ENCODE assay signal across 8 cellular contexts in the genomic region with DNA sequence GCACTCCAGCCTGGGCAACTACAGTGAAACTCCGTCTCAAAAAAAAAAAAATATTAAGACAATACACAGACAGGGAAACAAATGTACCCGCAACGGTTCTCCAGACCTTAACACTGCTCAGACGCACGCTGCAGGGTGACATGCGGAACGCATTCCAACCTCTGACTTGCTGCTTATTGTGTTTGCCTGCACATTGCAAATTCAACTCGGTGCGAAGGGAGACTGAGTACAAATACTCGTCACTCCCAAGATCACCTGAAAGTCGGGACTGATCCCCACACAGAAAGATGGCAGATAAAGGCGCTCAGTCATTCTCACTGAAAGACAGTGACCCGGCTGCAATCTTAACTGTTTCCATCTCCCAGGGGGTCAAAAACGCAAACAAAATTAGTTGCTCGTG. TPM values are rescaled to one million over a fixed set of nuclear protein-coding genes. Genes with fewer than 3 reads are reported as not detected.
DNase-seq lines count a peak whose midpoint lies in the region; ATAC-seq and TF ChIP-seq lines count a peak whose summit lies in the region.

No MANE protein-coding gene starts in this region.

- TSS peak; percentile 62 for BruUV-seq in OCI-LY7 (replicated peaks; lab: Mats Ljungman, UMichigan)

- peaks cover 32% of the 10 kb centered on the region for H3K4me1 Mint-ChIP-seq in osteocyte (ENCODE audit: unreplicated experiment)

- H3K4me1 ChIP-seq in DOHH2 (ENCODE audit: control insufficient read depth, low read length) (peaks cover 56% of the 10 kb centered on the region), OCI-LY7 (ENCODE audit: insufficient read depth, low read length, poor library complexity, severe bottlenecking) (peaks cover 15% of the 10 kb centered on the region)

- peak overlapping the region; percentile 76 for H3K4me3 Mint-ChIP-seq in osteocyte (ENCODE audit: unreplicated experiment)

- H3K27me3 Mint-ChIP-seq in osteocyte (ENCODE audit: unreplicated experiment) = no peaks in the 10 kb centered on the region

- 0 out of 2 replicates have a peak, but pooled peaks cover 4% of the 10 kb centered on the region for H3K36me3 ChIP-seq in DOHH2 (ENCODE audit: control insufficient read depth, low read length)
- no peaks in the 10 kb centered on the region for H3K36me3 ChIP-seq in OCI-LY7 (ENCODE audit: insufficient read depth, low read length)

- TF ChIP-seq CTCF in DOHH2 (IDR thresholded peaks at IDR 0.05; ENCODE audit: low read depth, low read length, poor library complexity, severe bottlenecking) (no peak), OCI-LY7 (conservative IDR thresholded peaks at IDR 0.05; ENCODE audit: low read length) (no peak), epithelial cell of esophagus (IDR thresholded peaks at IDR 0.05; ENCODE audit: insufficient read depth, low read depth, low read length, missing control alignments) (no peak), osteocyte (IDR thresholded peaks at IDR 0.05) (no peak)

- peak overlapping the region; percentile 57 for H3K27ac Mint-ChIP-seq in osteocyte (ENCODE audit: unreplicated experiment)

- H3K27me3 ChIP-seq in DOHH2 (ENCODE audit: control insufficient read depth, low read length) = no peaks in the 10 kb centered on the region

- no peaks in the 10 kb centered on the region for H3K9me2 ChIP-seq in DOHH2 (replicated peaks; ENCODE audit: control insufficient read depth, low read length)
- H3K9me2 ChIP-seq in OCI-LY7 (ENCODE audit: insufficient read depth, low read length) = no peaks in the 10 kb centered on the region

- CTCF ChIA-PET in OCI-LY7 (lab: Charles Lee; ENCODE audit: unreplicated experiment) = no interaction called here

- H3K4me2 ChIP-seq in DOHH2 (ENCODE audit: low read length) (peak overlapping the region; percentile 94), OCI-LY7 (ENCODE audit: low read length) (peak overlapping the region; percentile 99)

- peaks cover 65% of the 10 kb centered on the region for H3K79me2 ChIP-seq in DOHH2 (ENCODE audit: control insufficient read depth, low read length)
- H3K79me2 ChIP-seq in OCI-LY7 (ENCODE audit: insufficient read depth, low read depth, low read length) = peaks cover 10% of the 10 kb centered on the region; the same call in 1 of the 2 replicates

- no peaks in the 10 kb centered on the region for H3K9me3 Mint-ChIP-seq in osteocyte (ENCODE audit: unreplicated experiment)

- intact Hi-C loops in OCI-LY7 (cut with micrococcal nuclease; ENCODE audit: unreplicated experiment) = no loop called here

- POLR2A ChIA-PET in OCI-LY7 (lab: Charles Lee) = interaction anchor here (0.6 kb wide), 1 partner anchor 278 kb away, joined by 3 read pairs; no protein-coding TSS in a partner anchor

- H3K4me3 ChIP-seq in DOHH2 (ENCODE audit: low read length) (peak overlapping the region; percentile 95), OCI-LY7 (ENCODE audit: low read depth, low read length, poor library complexity, severe bottlenecking) (peak overlapping the region; percentile 85), epithelial cell of esophagus (ENCODE audit: low read length) (peak overlapping the region; percentile 80)

- DNase-seq in OCI-LY7 (ENCODE audit: low spot score) (no peak), epithelial cell of esophagus (ENCODE audit: low read depth) (no peak), osteocyte (ENCODE audit: extremely low spot score, unreplicated experiment) (no peak), islet precursor cell (no peak), middle frontal gyrus (ENCODE audit: extremely low spot score, low spot score) (no peak), NCI-H2227 (lab: John Stamatoyannopoulos, UW; ENCODE audit: unreplicated experiment) (no peak)

- no peak for ATAC-seq in HG02642 (IDR thresholded peaks at IDR 0.05; ENCODE audit: poor library complexity, unreplicated experiment)

- no peak overlapping the region for H3K27ac ChIP-seq in DOHH2 (ENCODE audit: low read depth, low read length)
- no peak overlapping the region for H3K27ac ChIP-seq in OCI-LY7 (ENCODE audit: low read depth, low read length, poor library complexity, severe bottlenecking)

- H3K36me3 Mint-ChIP-seq in osteocyte (ENCODE audit: unreplicated experiment) = no peaks in the 10 kb centered on the region

- H4K20me1 ChIP-seq in DOHH2 (ENCODE audit: control insufficient read depth, insufficient read depth, low read depth, low read length) = no peaks in the 10 kb centered on the region
- no peaks in the 10 kb centered on the region for H4K20me1 ChIP-seq in OCI-LY7 (ENCODE audit: insufficient read depth, low read length)

- peaks cover 6% of the 10 kb centered on the region; the same call in 1 of the 2 replicates for H3F3A ChIP-seq in DOHH2 (ENCODE audit: control insufficient read depth, insufficient read depth)

- H2AFZ ChIP-seq in OCI-LY7 (ENCODE audit: low read length) = peak overlapping the region; percentile 88; the same call in 1 of the 2 replicates

- H3K9me3 ChIP-seq in DOHH2 (ENCODE audit: control insufficient read depth, insufficient read depth, low read length) (no peaks in the 10 kb centered on the region), OCI-LY7 (ENCODE audit: low read length) (no peaks in the 10 kb centered on the region)

RNA-seq across cellular contexts. Expression of gene CLCN7, which starts 0.8 kb away (rescaled TPM):
- total RNA-seq in OCI-LY7 (2014; rRNA removed; shearing (Covaris generic)) = 29.6 and 31.1 TPM in 2 replicates
- total RNA-seq in OCI-LY7 (2022) (60.3 and 62.4 TPM in 2 replicates), osteocyte (177 and 179 TPM in 2 replicates)

RNA-seq across cellular contexts. Expression of gene PTX4, which starts 14.7 kb away (rescaled TPM):
- total RNA-seq in OCI-LY7 (2014; rRNA removed; shearing (Covaris generic)) = not detected in 2 replicates
- total RNA-seq in OCI-LY7 (2022) (not detected in 2 replicates), osteocyte (not detected in 2 replicates)

RNA-seq across cellular contexts. Expression of gene TELO2, which starts 19.1 kb away (rescaled TPM):
- total RNA-seq in OCI-LY7 (2014; rRNA removed; shearing (Covaris generic)) = 43.5 and 58.2 TPM in 2 replicates
- total RNA-seq in OCI-LY7 (2022) (63.7 and 70.1 TPM in 2 replicates), osteocyte (35.7 and 37.8 TPM in 2 replicates)

RNA-seq across cellular contexts. Expression of gene CCDC154, which starts 29.7 kb away (rescaled TPM):
- total RNA-seq in OCI-LY7 (2014; rRNA removed; shearing (Covaris generic)) = 0.46 and 0.85 TPM in 2 replicates
- total RNA-seq in OCI-LY7 (2022) (1.1 and 2.5 TPM in 2 replicates), osteocyte (1.0 and 2.5 TPM in 2 replicates)

RNA-seq across cellular contexts. Expression of gene PERCC1, which starts 43.2 kb away (rescaled TPM):
- not detected in 2 replicates for total RNA-seq in OCI-LY7 (2014; rRNA removed; shearing (Covaris generic))
- total RNA-seq in OCI-LY7 (2022) (not detected in 2 replicates), osteocyte (not detected in 2 replicates)
